ENCODE assay signal across 13 cellular contexts in the genomic region with DNA sequence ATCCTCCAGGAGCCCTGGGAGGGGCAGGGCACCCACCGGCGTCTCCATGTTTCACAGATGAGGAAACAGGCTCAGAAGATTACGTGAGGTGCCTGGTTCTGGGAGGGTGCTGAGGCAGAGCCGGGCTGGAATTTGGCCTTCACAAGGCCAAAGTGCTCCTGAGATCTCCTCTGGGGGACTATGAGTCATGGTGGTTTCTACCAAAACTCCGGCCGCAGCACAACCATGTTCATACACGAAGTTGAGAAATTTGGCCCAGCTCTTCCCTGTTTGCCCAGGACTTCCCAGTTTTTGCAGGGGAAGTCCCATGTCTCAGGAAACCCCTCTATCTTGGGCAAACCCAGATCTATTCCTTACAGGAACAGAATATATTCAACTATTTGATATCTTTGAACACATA.
DNase-seq lines count a peak whose midpoint lies in the region; ATAC-seq, FAIRE-seq and TF ChIP-seq lines count a peak whose summit lies in the region.
"Had no signal": no experiment of that assay in that cellular context is flagged by ENCODE, and none has a peak within 500 bp of the region (broad histone marks: within the 10 kb centered on the region; RNA-seq: fewer than 3 reads in every experiment).

No MANE protein-coding gene starts in this region.

- no peak overlapping the region for H3K4me3 ChIP-seq in kidney (ENCODE audit: low read length in 2 of 2)

- H3K27ac ChIP-seq in kidney (ENCODE audit: low read depth in 2 of 2, low read length in 2 of 2): no peak overlapping the region
- H3K27ac ChIP-seq: 22Rv1 had no signal

- H3K9ac ChIP-seq in kidney (ENCODE audit: low read length in 2 of 2): no peak overlapping the region

- no peak for FAIRE-seq in kidney (lab: Jason Lieb, UNC)

- intact Hi-C loops in kidney (cut with DNase I): no loop called here

- ATAC-seq in HG03378 (IDR thresholded peaks at IDR 0.05; ENCODE audit: unreplicated experiment): no peak
- ATAC-seq: left lobe of liver had no signal

- TF ChIP-seq CTCF in kidney (IDR thresholded peaks at IDR 0.05; ENCODE audit: borderline replicate concordance, extremely low read depth, insufficient read depth): no peak

- DNase-seq in SIG-M5 treated with dmso at 0.1 percent for 504 hours (lab: John Stamatoyannopoulos, UW; ENCODE audit: unreplicated experiment): peak; percentile 7
- no peak for DNase-seq in SIG-M5 (lab: John Stamatoyannopoulos, UW)
- peak; percentile 41 for DNase-seq in brain pericyte (ENCODE audit: low read depth, low spot score)
- DNase-seq in kidney: peak; percentile 70
- no peak for DNase-seq in activated CD4-positive, CD25-positive, alpha-beta regulatory T cell treated with anti-CD3 and anti-CD28 coated beads, Interleukin-2, amount 50 U/mL, for 72 hours
- DNase-seq in stimulated activated CD4-positive, alpha-beta T cell treated with anti-CD3 and anti-CD28 coated beads, Interleukin-15, amount 100 ng/mL, for 24 hours: no peak
- DNase-seq in hippocampal formation (lab: John Stamatoyannopoulos, UW): no peak
- DNase-seq: cortex of kidney, NCI-H2029, SW 1271 had no signal

- no peaks in the 10 kb centered on the region for H3K36me3 ChIP-seq in kidney (ENCODE audit: control insufficient read depth in 1 of 2, insufficient read depth in 2 of 2, low read length in 2 of 2)

- H3K4me1 ChIP-seq in kidney (ENCODE audit: control insufficient read depth in 1 of 2, insufficient read depth in 1 of 2, low read depth in 1 of 2, low read length in 2 of 2): peaks cover 3 to 9% of the 10 kb centered on the region in 2 donors

- H3K9me3 ChIP-seq in kidney (ENCODE audit: control insufficient read depth in 1 of 2, low read length in 2 of 2): no peaks in the 10 kb centered on the region

Comparison
In these comparisons a context has a peak if more than half of its experiments do, and no peak if none do; other contexts are left out.
1. DNase-seq: peak in SIG-M5 treated with dmso at 0.1 percent for 504 hours (single experiment), brain pericyte (single experiment) and kidney (single experiment); none in SIG-M5 (single experiment), activated CD4-positive, CD25-positive, alpha-beta regulatory T cell treated with anti-CD3 and anti-CD28 coated beads, Interleukin-2, amount 50 U/mL, for 72 hours (single experiment), stimulated activated CD4-positive, alpha-beta T cell treated with anti-CD3 and anti-CD28 coated beads, Interleukin-15, amount 100 ng/mL, for 24 hours (single experiment) and hippocampal formation (0 of 2).